ENCODE assay signal across 27 cellular contexts in genomic region chr10:83142074-83142563, GRCh38.
"Had no signal": no experiment of that assay in that cellular context is flagged by ENCODE, and none has a peak within 500 bp of the region (broad histone marks: within the 10 kb centered on the region; RNA-seq: fewer than 3 reads in every experiment).

No MANE protein-coding gene starts in this region.

- H3K27ac Mint-ChIP-seq: activated naive CD4-positive, alpha-beta T cell treated with anti-CD3 and anti-CD28 coated beads, Interleukin-2, amount 10 ng/mL, durations not matched to agents 7 days and 5 days; activated naive CD8-positive, alpha-beta T cell treated with anti-CD3 and anti-CD28 coated beads, Interleukin-2, amount 10 ng/mL, durations not matched to agents 7 days and 5 days; activated T-helper 1 cell treated with anti-CD3 and anti-CD28 coated beads, Interleukin-12 subunit alpha, Interleukin-12 subunit beta, Interleukin-2, Interleukin-4 antibody, amounts not matched to agents 30 ng/mL and 10 ng/mL and 1 ng/mL, durations not matched to agents 14 hours and 24 hours and 36 hours; endodermal cell; nephron; stimulated activated memory B cell treated with anti-CD40 and anti-IgM and Interleukin-4, amounts not matched to agents 10 μg/mL and 1 μg/mL and 100 μg/mL, for 72 hours; stimulated activated naive CD8-positive, alpha-beta T cell treated with anti-CD3 and anti-CD28 coated beads, Interleukin-15, amount 100 ng/mL, for 72 hours had no signal

- H3K4me1 Mint-ChIP-seq: activated naive CD4-positive, alpha-beta T cell treated with anti-CD3 and anti-CD28 coated beads, Interleukin-2, amount 10 ng/mL, durations not matched to agents 7 days and 5 days; activated naive CD8-positive, alpha-beta T cell treated with anti-CD3 and anti-CD28 coated beads, Interleukin-2, amount 10 ng/mL, durations not matched to agents 7 days and 5 days; endodermal cell; nephron; stimulated activated memory B cell treated with anti-CD40 and anti-IgM and Interleukin-4, amounts not matched to agents 10 μg/mL and 1 μg/mL and 100 μg/mL, for 72 hours; stimulated activated naive CD8-positive, alpha-beta T cell treated with anti-CD3 and anti-CD28 coated beads, Interleukin-15, amount 100 ng/mL, for 72 hours had no signal

- H3K4me3 Mint-ChIP-seq: activated naive CD4-positive, alpha-beta T cell treated with anti-CD3 and anti-CD28 coated beads, Interleukin-2, amount 10 ng/mL, durations not matched to agents 7 days and 5 days; activated naive CD8-positive, alpha-beta T cell treated with anti-CD3 and anti-CD28 coated beads, Interleukin-2, amount 10 ng/mL, durations not matched to agents 7 days and 5 days; activated T-helper 1 cell treated with anti-CD3 and anti-CD28 coated beads, Interleukin-12 subunit alpha, Interleukin-12 subunit beta, Interleukin-2, Interleukin-4 antibody, amounts not matched to agents 30 ng/mL and 10 ng/mL and 1 ng/mL, durations not matched to agents 14 hours and 24 hours and 36 hours; endodermal cell; nephron; stimulated activated memory B cell treated with anti-CD40 and anti-IgM and Interleukin-4, amounts not matched to agents 10 μg/mL and 1 μg/mL and 100 μg/mL, for 72 hours; stimulated activated naive CD8-positive, alpha-beta T cell treated with anti-CD3 and anti-CD28 coated beads, Interleukin-15, amount 100 ng/mL, for 72 hours had no signal

- H3K27me3 Mint-ChIP-seq: activated naive CD4-positive, alpha-beta T cell treated with anti-CD3 and anti-CD28 coated beads, Interleukin-2, amount 10 ng/mL, durations not matched to agents 7 days and 5 days; activated naive CD8-positive, alpha-beta T cell treated with anti-CD3 and anti-CD28 coated beads, Interleukin-2, amount 10 ng/mL, durations not matched to agents 7 days and 5 days; stimulated activated memory B cell treated with anti-CD40 and anti-IgM and Interleukin-4, amounts not matched to agents 10 μg/mL and 1 μg/mL and 100 μg/mL, for 72 hours; stimulated activated naive CD8-positive, alpha-beta T cell treated with anti-CD3 and anti-CD28 coated beads, Interleukin-15, amount 100 ng/mL, for 72 hours had no signal

- DNase-seq: activated CD4-positive, alpha-beta T cell treated with anti-CD3 and anti-CD28 coated beads for 4 hours; activated CD4-positive, alpha-beta T cell treated with anti-CD3 and anti-CD28 coated beads, Interleukin-2, amount 50 U/mL, for 48 hours; activated CD4-positive, CD25-positive, alpha-beta regulatory T cell; activated CD8-positive, alpha-beta memory T cell treated with anti-CD3 and anti-CD28 coated beads for 24 hours; activated gamma-delta T cell; activated naive CD4-positive, alpha-beta T cell treated with anti-CD3 and anti-CD28 coated beads, Interleukin-2, amount 10 ng/mL, durations not matched to agents 7 days and 5 days; activated naive CD8-positive, alpha-beta T cell treated with anti-CD3 and anti-CD28 coated beads, Interleukin-2, amount 10 ng/mL, durations not matched to agents 7 days and 5 days; amygdala; central memory CD4-positive, alpha-beta T cell; endodermal cell; foreskin keratinocyte; left ventricle myocardium inferior; ovary; retina; stimulated activated CD4-positive, alpha-beta T cell treated with anti-CD3 and anti-CD28 coated beads, Interleukin-12 subunit alpha, Interleukin-12 subunit beta, amount 100 ng/mL, for 4 hours; stimulated activated CD4-positive, alpha-beta T cell treated with anti-CD3 and anti-CD28 coated beads, Interleukin-4, amount 100 ng/mL, for 4 hours; stimulated activated CD8-positive, alpha-beta memory T cell treated with anti-CD3 and anti-CD28 coated beads, Interleukin-4, amount 100 ng/mL, for 48 hours; stimulated activated naive CD8-positive, alpha-beta T cell treated with anti-CD3 and anti-CD28 coated beads, Interleukin-15, amount 100 ng/mL, for 72 hours; substantia nigra; upper lobe of left lung had no signal

- H3K4me3 ChIP-seq: left ventricle myocardium inferior, lung, ovary, prostate gland, skin epidermis, upper lobe of left lung, vagina had no signal

- H3K9me3 Mint-ChIP-seq: activated naive CD8-positive, alpha-beta T cell treated with anti-CD3 and anti-CD28 coated beads, Interleukin-2, amount 10 ng/mL, durations not matched to agents 7 days and 5 days; activated T-helper 1 cell treated with anti-CD3 and anti-CD28 coated beads, Interleukin-12 subunit alpha, Interleukin-12 subunit beta, Interleukin-2, Interleukin-4 antibody, amounts not matched to agents 30 ng/mL and 10 ng/mL and 1 ng/mL, durations not matched to agents 14 hours and 24 hours and 36 hours; endodermal cell; nephron had no signal

- H3K36me3 Mint-ChIP-seq: activated naive CD4-positive, alpha-beta T cell treated with anti-CD3 and anti-CD28 coated beads, Interleukin-2, amount 10 ng/mL, durations not matched to agents 7 days and 5 days; activated naive CD8-positive, alpha-beta T cell treated with anti-CD3 and anti-CD28 coated beads, Interleukin-2, amount 10 ng/mL, durations not matched to agents 7 days and 5 days; stimulated activated memory B cell treated with anti-CD40 and anti-IgM and Interleukin-4, amounts not matched to agents 10 μg/mL and 1 μg/mL and 100 μg/mL, for 72 hours had no signal
